ENCODE assay signal across 8 cellular contexts in genomic region chr15:56243774-56244236, GRCh38. TPM values are rescaled to one million over a fixed set of nuclear protein-coding genes. Genes with fewer than 3 reads are reported as not detected.
A peak's percentile ranks its signal among the peaks of the same experiment; 100 is the strongest.
DNase-seq lines count a peak whose midpoint lies in the region; ATAC-seq and TF ChIP-seq lines count a peak whose summit lies in the region.

Gene RFX7, minus strand, starts transcription at chr15:56243879. Its CDS starts 594 bp downstream, at chr15:56243285.

- no peak for TF ChIP-seq CTCF in OCI-LY7 (conservative IDR thresholded peaks at IDR 0.05; ENCODE audit: low read length)

- H3K36me3 ChIP-seq in OCI-LY7 (ENCODE audit: insufficient read depth, low read length) (peaks cover 17% of the 10 kb centered on the region; the same call in 1 of the 2 replicates), muscle layer of colon (ENCODE audit: insufficient read depth, low read length) (no peaks in the 10 kb centered on the region)

- H3K27me3 ChIP-seq in muscle layer of colon (ENCODE audit: control insufficient read depth in 1 of 2, insufficient read depth in 2 of 2, low read length in 2 of 2), result no peaks in the 10 kb centered on the region

- ATAC-seq in HG03460 (IDR thresholded peaks at IDR 0.05; ENCODE audit: unreplicated experiment) (peak; percentile 42), esophagus mucosa (peak; percentile 81)

- peak; percentile 23 to 33 for DNase-seq in AML-193 (lab: John Stamatoyannopoulos, UW)
- DNase-seq in OCI-LY7 (ENCODE audit: low spot score), result peak; percentile 87
- peak; percentile 86 for DNase-seq in activated T-cell treated with anti-CD3 and anti-CD28 coated beads, Interleukin-2, amount 50 U/mL, for 24 hours
- DNase-seq in stimulated activated CD8-positive, alpha-beta memory T cell treated with anti-CD3 and anti-CD28 coated beads, Interleukin-7, amount 100 ng/mL, for 24 hours (ENCODE audit: low read depth), result peak; percentile 53

- peak within 1 kb of the TSS; percentile 86 for H3K4me2 ChIP-seq in OCI-LY7 (ENCODE audit: low read length)

- BruUV-seq in OCI-LY7 (replicated peaks; lab: Mats Ljungman, UMichigan), result no TSS peak

- peaks cover 41% of the 10 kb centered on the region for H3K4me1 Mint-ChIP-seq in activated T-cell treated with anti-CD3 and anti-CD28 coated beads, Interleukin-2, amount 50 U/mL, for 24 hours (ENCODE audit: low read depth)

- peak within 1 kb of the TSS; percentile 80 for H3K27ac ChIP-seq in OCI-LY7 (ENCODE audit: low read depth, low read length, poor library complexity, severe bottlenecking)
- H3K27ac ChIP-seq in muscle layer of colon (ENCODE audit: low read depth, low read length), result peak within 1 kb of the TSS; percentile 82

- H3K36me3 Mint-ChIP-seq in activated T-cell treated with anti-CD3 and anti-CD28 coated beads, Interleukin-2, amount 50 U/mL, for 24 hours (ENCODE audit: low read depth), result peaks cover 15% of the 10 kb centered on the region

- H3K4me3 Mint-ChIP-seq in activated T-cell treated with anti-CD3 and anti-CD28 coated beads, Interleukin-2, amount 50 U/mL, for 24 hours, result peak within 1 kb of the TSS; percentile 90

- peak within 1 kb of the TSS; percentile 89; the same call in 1 of the 2 replicates for H2AFZ ChIP-seq in OCI-LY7 (ENCODE audit: low read length)

- POLR2A ChIA-PET in OCI-LY7 (lab: Charles Lee), result interaction anchor here (1.0 to 1.4 kb wide), 5 partner anchors 11 to 222 kb away, joined by 3 to 5 read pairs (median 3); partner anchors contain the start of gene MNS1

- H3K9ac ChIP-seq in muscle layer of colon (ENCODE audit: low read length), result peak within 1 kb of the TSS; percentile 41

- no peaks in the 10 kb centered on the region for H3K27me3 Mint-ChIP-seq in activated T-cell treated with anti-CD3 and anti-CD28 coated beads, Interleukin-2, amount 50 U/mL, for 24 hours

- no peaks in the 10 kb centered on the region for H3K9me3 Mint-ChIP-seq in activated T-cell treated with anti-CD3 and anti-CD28 coated beads, Interleukin-2, amount 50 U/mL, for 24 hours

- intact Hi-C loops in OCI-LY7 (cut with micrococcal nuclease; ENCODE audit: unreplicated experiment), result loop anchor here (2.0 to 10.0 kb wide), 2 partner anchors 251 to 671 kb away; partner anchors contain the start of genes NEDD4 and TCF12

- peaks cover 37% of the 10 kb centered on the region for H3K4me1 ChIP-seq in OCI-LY7 (ENCODE audit: insufficient read depth, low read length, poor library complexity, severe bottlenecking)
- H3K4me1 ChIP-seq in muscle layer of colon (ENCODE audit: insufficient read depth, low read length), result peaks cover 26% of the 10 kb centered on the region

- peak within 1 kb of the TSS; percentile 88 for H3K4me3 ChIP-seq in OCI-LY7 (ENCODE audit: low read depth, low read length, poor library complexity, severe bottlenecking)
- H3K4me3 ChIP-seq in muscle layer of colon (ENCODE audit: low read depth in 1 of 2, low read length in 2 of 2), result peak within 1 kb of the TSS; percentile 78 to 80

- peak; percentile 56 for TF ChIP-seq POLR2A in GM19099 (IDR thresholded peaks at IDR 0.05; ENCODE audit: extremely low read depth, insufficient read length, low read depth)

- H3K9me2 ChIP-seq in OCI-LY7 (ENCODE audit: insufficient read depth, low read length), result no peaks in the 10 kb centered on the region

- H4K20me1 ChIP-seq in OCI-LY7 (ENCODE audit: insufficient read depth, low read length), result 0 out of 2 replicates have a peak, but pooled peaks cover 7% of the 10 kb centered on the region

- CTCF ChIA-PET in OCI-LY7 (lab: Charles Lee; ENCODE audit: unreplicated experiment), result no interaction called here

- peak within 1 kb of the TSS; percentile 96 for H3K27ac Mint-ChIP-seq in activated T-cell treated with anti-CD3 and anti-CD28 coated beads, Interleukin-2, amount 50 U/mL, for 24 hours

- H3K9me3 ChIP-seq in OCI-LY7 (ENCODE audit: low read length) (0 out of 2 replicates have a peak, but pooled peaks cover 7% of the 10 kb centered on the region), muscle layer of colon (ENCODE audit: low read length) (no peaks in the 10 kb centered on the region)

- H3K79me2 ChIP-seq in OCI-LY7 (ENCODE audit: insufficient read depth, low read depth, low read length), result peaks cover 46% of the 10 kb centered on the region

RNA-seq across cellular contexts. Expression of gene RFX7, which starts in this region (rescaled TPM):
- total RNA-seq in OCI-LY7 (2014; rRNA removed; shearing (Covaris generic)), result 10.3 and 11.6 TPM in 2 replicates
- total RNA-seq in OCI-LY7 (2022) (33.2 and 33.9 TPM in 2 replicates), esophagus mucosa (15.1 TPM)

Comparison
In these comparisons a context has a peak if more than half of its experiments do, and no peak if none do; other contexts are left out.
1. Peak in every context shown above with its lines: DNase-seq, ATAC-seq, H3K4me3 ChIP-seq and H3K27ac ChIP-seq.
2. DNase-seq: peak in every context shown above with its lines; median percentile 87 in OCI-LY7; 86 in activated T-cell treated with anti-CD3 and anti-CD28 coated beads, Interleukin-2, amount 50 U/mL, for 24 hours; 53 in stimulated activated CD8-positive, alpha-beta memory T cell treated with anti-CD3 and anti-CD28 coated beads, Interleukin-7, amount 100 ng/mL, for 24 hours; 28 in AML-193.